ENCODE assay signal across 16 cellular contexts in genomic region chr13:98567140-98567539, GRCh38. TPM values are rescaled to one million over a fixed set of nuclear protein-coding genes. Genes with fewer than 3 reads are reported as not detected.
DNase-seq lines count a peak whose midpoint lies in the region; ATAC-seq, FAIRE-seq and TF ChIP-seq lines count a peak whose summit lies in the region.
"Had no signal": no experiment of that assay in that cellular context is flagged by ENCODE, and none has a peak within 500 bp of the region (broad histone marks: within the 10 kb centered on the region; RNA-seq: fewer than 3 reads in every experiment).

No MANE protein-coding gene starts in this region.

- peaks cover 0 to 15% (median 9%) of the 10 kb centered on the region in 11 experiments; a peak in 15 of 22 replicates for H3K9me3 ChIP-seq in BLaER1 treated with 17β-estradiol and CSF1 and Interleukin-3, amounts not matched to agents 10 nM and 100 nM (replicated peaks in 1 of 11)
- H3K9me3 ChIP-seq in DOHH2 (ENCODE audit: control insufficient read depth, insufficient read depth, low read length) (no peaks in the 10 kb centered on the region), mucosa of rectum (ENCODE audit: control insufficient read depth in 2 of 2, low read length in 2 of 2) (no peaks in the 10 kb centered on the region), body of pancreas (no peaks in the 10 kb centered on the region)

- peaks cover 3% of the 10 kb centered on the region for H3F3A ChIP-seq in DOHH2 (ENCODE audit: control insufficient read depth, insufficient read depth)

- no peaks in the 10 kb centered on the region for H3K9me2 ChIP-seq in DOHH2 (replicated peaks; ENCODE audit: control insufficient read depth, low read length)

- peak overlapping the region; percentile 57 for H3K4me3 Mint-ChIP-seq in activated naive CD8-positive, alpha-beta T cell treated with anti-CD3 and anti-CD28 coated beads for 36 hours

- no peak for ATAC-seq in HG03135 (IDR thresholded peaks at IDR 0.05; ENCODE audit: unreplicated experiment)
- ATAC-seq in body of pancreas, result no peak

- peak overlapping the region in 10 of 11 experiments; percentile 56 to 75 (median 68); a peak in 17 of 22 replicates for H3K9ac ChIP-seq in BLaER1 treated with 17β-estradiol and CSF1 and Interleukin-3, amounts not matched to agents 10 nM and 100 nM
- no peak overlapping the region for H3K9ac ChIP-seq in mucosa of rectum (ENCODE audit: low read depth in 1 of 2, low read length in 2 of 2)

- TF ChIP-seq CTCF in DOHH2 (IDR thresholded peaks at IDR 0.05; ENCODE audit: low read depth, low read length, poor library complexity, severe bottlenecking) (no peak), body of pancreas (IDR thresholded peaks at IDR 0.05) (no peak)

- peaks cover 0 to 22% (median 8%) of the 10 kb centered on the region in 11 experiments; a peak in 13 of 22 replicates for H3K36me3 ChIP-seq in BLaER1 treated with 17β-estradiol and CSF1 and Interleukin-3, amounts not matched to agents 10 nM and 100 nM
- peaks cover 48% of the 10 kb centered on the region for H3K36me3 ChIP-seq in DOHH2 (ENCODE audit: control insufficient read depth, low read length)
- H3K36me3 ChIP-seq in mucosa of rectum (ENCODE audit: control insufficient read depth in 2 of 2, insufficient read depth in 2 of 2, low read length in 2 of 2), result peaks cover 0 to 5% of the 10 kb centered on the region in 2 donors
- no peaks in the 10 kb centered on the region for H3K36me3 ChIP-seq in body of pancreas (replicated peaks in 1 of 2; ENCODE audit: insufficient read depth in 1 of 2, low read depth in 2 of 2)

- 95 to 98% methylated on average over 7 to 13 of the region's 13 CpGs for WGBS in body of pancreas, 2 donors

- no peak for DNase-seq in activated naive CD8-positive, alpha-beta T cell treated with anti-CD3 and anti-CD28 coated beads for 36 hours
- DNase-seq in NCI-H2029 (lab: John Stamatoyannopoulos, UW), result no peak
- no peak for DNase-seq in body of pancreas
- no peak for DNase-seq in RCC 7860 (ENCODE audit: low spot score)
- DNase-seq: HCEC 1CT, islet precursor cell, NCI-H2081 treated with DMSO at 0.1 percent for 48 hours, retina, Right ventricle myocardium superior had no signal

- intact Hi-C loops in body of pancreas (cut with DNase I), result loop anchor here (10.0 kb wide), 1 partner anchor 72 kb away; no protein-coding TSS in a partner anchor

- TF ChIP-seq POLR2A in body of pancreas (IDR thresholded peaks at IDR 0.05), result no peak

- H3K27ac Mint-ChIP-seq in activated naive CD8-positive, alpha-beta T cell treated with anti-CD3 and anti-CD28 coated beads for 36 hours, result peak overlapping the region; percentile 88

- no peaks in the 10 kb centered on the region for H3K27me3 Mint-ChIP-seq in activated naive CD8-positive, alpha-beta T cell treated with anti-CD3 and anti-CD28 coated beads for 36 hours
- H3K27me3 Mint-ChIP-seq: brain had no signal

- no peak for FAIRE-seq in RCC 7860 (lab: Jason Lieb, UNC)
- FAIRE-seq: endometrium had no signal

- H3K9me3 Mint-ChIP-seq in activated naive CD8-positive, alpha-beta T cell treated with anti-CD3 and anti-CD28 coated beads for 36 hours, result peaks cover 12% of the 10 kb centered on the region

- peaks cover 100% of the 10 kb centered on the region for H3K79me2 ChIP-seq in DOHH2 (ENCODE audit: control insufficient read depth, low read length)

- H3K4me3 ChIP-seq in BLaER1 treated with 17β-estradiol and CSF1 and Interleukin-3, amounts not matched to agents 10 nM and 100 nM, result peak overlapping the region in 9 of 10 experiments; percentile 5 to 47 (median 40); a peak in 10 of 20 replicates
- H3K4me3 ChIP-seq in DOHH2 (ENCODE audit: low read length) (peak overlapping the region; percentile 40), mucosa of rectum (ENCODE audit: low read length in 2 of 2) (no peak overlapping the region), body of pancreas (no peak overlapping the region)

- peaks cover 94% of the 10 kb centered on the region for H3K4me1 Mint-ChIP-seq in activated naive CD8-positive, alpha-beta T cell treated with anti-CD3 and anti-CD28 coated beads for 36 hours

- H3K36me3 Mint-ChIP-seq in activated naive CD8-positive, alpha-beta T cell treated with anti-CD3 and anti-CD28 coated beads for 36 hours, result peaks cover 46% of the 10 kb centered on the region

- peak overlapping the region in 10 of 11 experiments; percentile 59 to 98 (median 84); a peak in 19 of 22 replicates for H3K27ac ChIP-seq in BLaER1 treated with 17β-estradiol and CSF1 and Interleukin-3, amounts not matched to agents 10 nM and 100 nM
- no peak overlapping the region for H3K27ac ChIP-seq in DOHH2 (ENCODE audit: low read depth, low read length)
- H3K27ac ChIP-seq in mucosa of rectum (ENCODE audit: low read depth in 2 of 2, low read length in 2 of 2), result peak overlapping the region; percentile 94 to 95
- peak overlapping the region in 1 of 4 donors; percentile 79 for H3K27ac ChIP-seq in body of pancreas
- H3K27ac ChIP-seq: C4-2B had no signal

- peak overlapping the region; percentile 86 to 98 (median 94) for H3K4me2 ChIP-seq in BLaER1 treated with 17β-estradiol and CSF1 and Interleukin-3, amounts not matched to agents 10 nM and 100 nM
- peak overlapping the region; percentile 57; the same call in 1 of the 2 replicates for H3K4me2 ChIP-seq in DOHH2 (ENCODE audit: low read length)

- H3K4me1 ChIP-seq in BLaER1 treated with 17β-estradiol and CSF1 and Interleukin-3, amounts not matched to agents 10 nM and 100 nM, result peaks cover 99 to 100% (median 100%) of the 10 kb centered on the region in 10 experiments
- H3K4me1 ChIP-seq in DOHH2 (ENCODE audit: control insufficient read depth, low read length) (peaks cover 88% of the 10 kb centered on the region), mucosa of rectum (ENCODE audit: control insufficient read depth in 2 of 2, insufficient read depth in 2 of 2, low read length in 2 of 2) (peaks cover 66 to 71% of the 10 kb centered on the region in 2 donors), body of pancreas (peaks cover 70% of the 10 kb centered on the region)

- H4K20me1 ChIP-seq in BLaER1 treated with 17β-estradiol and CSF1 and Interleukin-3, amounts not matched to agents 10 nM and 100 nM, result peaks cover 51 to 100% (median 76%) of the 10 kb centered on the region in 11 experiments
- H4K20me1 ChIP-seq in DOHH2 (ENCODE audit: control insufficient read depth, insufficient read depth, low read depth, low read length), result peaks cover 58% of the 10 kb centered on the region

- H3K27me3 ChIP-seq in BLaER1 treated with 17β-estradiol and CSF1 and Interleukin-3, amounts not matched to agents 10 nM and 100 nM, result no peaks in the 10 kb centered on the region
- H3K27me3 ChIP-seq in DOHH2 (ENCODE audit: control insufficient read depth, low read length) (no peaks in the 10 kb centered on the region), mucosa of rectum (ENCODE audit: control insufficient read depth in 2 of 2, insufficient read depth in 2 of 2, low read length in 2 of 2) (no peaks in the 10 kb centered on the region), body of pancreas (no peaks in the 10 kb centered on the region)

RNA-seq across cellular contexts. Expression of gene STK24, which starts 9.8 kb away (rescaled TPM):
- total RNA-seq in activated naive CD8-positive, alpha-beta T cell treated with anti-CD3 and anti-CD28 coated beads for 36 hours, result 100 to 1,000 TPM; 129 TPM
- 10 to 100 TPM; 35.0 to 56.7 TPM for total RNA-seq in body of pancreas

Comparison
In these comparisons a context has a peak if more than half of its experiments do, and no peak if none do; other contexts are left out.
1. H3K4me3 ChIP-seq: peak in BLaER1 treated with 17β-estradiol and CSF1 and Interleukin-3, amounts not matched to agents 10 nM and 100 nM (9 of 10) and DOHH2 (single experiment); none in mucosa of rectum (0 of 2) and body of pancreas (0 of 2).
2. H3K9ac ChIP-seq: peak in BLaER1 treated with 17β-estradiol and CSF1 and Interleukin-3, amounts not matched to agents 10 nM and 100 nM (10 of 11); none in mucosa of rectum (0 of 2).